15 cellular contexts compared by ENCODE assay signal in genomic region chr11:133153031-133153430, GRCh38.
DNase-seq lines count a peak whose midpoint lies in the region; ATAC-seq and TF ChIP-seq lines count a peak whose summit lies in the region.
"Had no signal": no experiment of that assay in that cellular context is flagged by ENCODE, and none has a peak within 500 bp of the region (broad histone marks: within the 10 kb centered on the region; RNA-seq: fewer than 3 reads in every experiment).

No MANE protein-coding gene starts in this region.

- DNase-seq in HT1080 (ENCODE audit: low read depth): peak; percentile 22
- DNase-seq in WTC11 (ENCODE audit: low spot score): peak; percentile 38
- peak; percentile 25 for DNase-seq in testis
- DNase-seq in activated naive CD8-positive, alpha-beta T cell treated with anti-CD3 and anti-CD28 coated beads, Interleukin-2, amount 50 U/mL, for 24 hours: no peak
- no peak for DNase-seq in islet precursor cell
- no peak for DNase-seq in MV-4-11 (lab: John Stamatoyannopoulos, UW)
- DNase-seq: CD8-positive, alpha-beta T cell; HCEC 1CT; IMR-90; Kasumi-1; NCI-H1436 treated with DMSO at 0.1 percent for 48 hours; NCI-H2107; NCI-H226; NCI-H526 had no signal

- intact Hi-C loops in testis (cut with DNase I; ENCODE audit: low total_unique reads): no loop called here

- TF ChIP-seq POLR2A in testis (IDR thresholded peaks at IDR 0.05): no peak

- H3K36me3 Mint-ChIP-seq in WTC11 (no peaks in the 10 kb centered on the region), nephron (ENCODE audit: low read depth) (no peaks in the 10 kb centered on the region)
- no peaks in the 10 kb centered on the region for H3K36me3 Mint-ChIP-seq in activated naive CD8-positive, alpha-beta T cell treated with anti-CD3 and anti-CD28 coated beads, Interleukin-2, amount 50 U/mL, for 24 hours (ENCODE audit: low read depth)
- H3K36me3 Mint-ChIP-seq: CD8-positive, alpha-beta T cell had no signal

- H3K4me1 ChIP-seq in testis: no peaks in the 10 kb centered on the region

- H3K4me3 ChIP-seq in testis: no peak overlapping the region

- POLR2A ChIA-PET in WTC11 (lab: Charles Lee): no interaction called here

- no peaks in the 10 kb centered on the region for H3K36me3 ChIP-seq in testis (ENCODE audit: low read depth, missing control alignments)

- TF ChIP-seq CTCF in WTC11 (IDR thresholded peaks at IDR 0.05) (no peak), nephron (IDR thresholded peaks at IDR 0.05; ENCODE audit: unreplicated experiment in 3 of 3) (no peak), testis (IDR thresholded peaks at IDR 0.05) (no peak)

- WGBS in testis, 2 donors: 11 to 29% methylated on average over 18 of the region's 18 CpGs

- H3K27ac Mint-ChIP-seq in WTC11: no peak overlapping the region
- H3K27ac Mint-ChIP-seq in nephron: no peak overlapping the region
- H3K27ac Mint-ChIP-seq in activated naive CD8-positive, alpha-beta T cell treated with anti-CD3 and anti-CD28 coated beads, Interleukin-2, amount 50 U/mL, for 24 hours: no peak overlapping the region
- H3K27ac Mint-ChIP-seq: CD8-positive, alpha-beta T cell had no signal

- ATAC-seq in WTC11: peak; percentile 40
- ATAC-seq in activated naive CD8-positive, alpha-beta T cell treated with anti-CD3 and anti-CD28 coated beads, Interleukin-2, amount 50 U/mL, for 24 hours: no peak
- ATAC-seq: CD8-positive, alpha-beta T cell had no signal

- CTCF ChIA-PET in WTC11 (lab: Charles Lee): interaction anchor here (0.9 to 11.9 kb wide), 8 partner anchors 12 to 682 kb away, joined by 3 to 92 read pairs (median 4); no protein-coding TSS in a partner anchor

- no peak overlapping the region for H3K27ac ChIP-seq in testis

- H3K9me3 ChIP-seq in testis: no peaks in the 10 kb centered on the region

- H3K4me3 Mint-ChIP-seq in WTC11 (no peak overlapping the region), nephron (peak overlapping the region in 2 of 3 experiments; percentile 11 to 21)
- no peak overlapping the region for H3K4me3 Mint-ChIP-seq in activated naive CD8-positive, alpha-beta T cell treated with anti-CD3 and anti-CD28 coated beads, Interleukin-2, amount 50 U/mL, for 24 hours
- H3K4me3 Mint-ChIP-seq: CD8-positive, alpha-beta T cell had no signal

- H3K9me3 Mint-ChIP-seq in WTC11 (no peaks in the 10 kb centered on the region), nephron (no peaks in the 10 kb centered on the region)
- H3K9me3 Mint-ChIP-seq in activated naive CD8-positive, alpha-beta T cell treated with anti-CD3 and anti-CD28 coated beads, Interleukin-2, amount 50 U/mL, for 24 hours: no peaks in the 10 kb centered on the region
- H3K9me3 Mint-ChIP-seq: CD8-positive, alpha-beta T cell had no signal

- no peaks in the 10 kb centered on the region for H3K27me3 ChIP-seq in testis

- peaks cover 29% of the 10 kb centered on the region for H3K4me1 Mint-ChIP-seq in WTC11
- H3K4me1 Mint-ChIP-seq in nephron: peaks cover 5% of the 10 kb centered on the region
- H3K4me1 Mint-ChIP-seq in activated naive CD8-positive, alpha-beta T cell treated with anti-CD3 and anti-CD28 coated beads, Interleukin-2, amount 50 U/mL, for 24 hours: no peaks in the 10 kb centered on the region

- no peaks in the 10 kb centered on the region; the same call in 1 of the 2 replicates for H3K27me3 Mint-ChIP-seq in WTC11 (ENCODE audit: low read depth)
- H3K27me3 Mint-ChIP-seq in nephron (ENCODE audit: low read depth): peaks cover 57% of the 10 kb centered on the region
- H3K27me3 Mint-ChIP-seq in activated naive CD8-positive, alpha-beta T cell treated with anti-CD3 and anti-CD28 coated beads, Interleukin-2, amount 50 U/mL, for 24 hours: peaks cover 18% of the 10 kb centered on the region

TF ChIP-seq in WTC11, 78 proteins besides CTCF, POLR2A, EP300 and RAD21:
- TF ChIP-seq ZNF263 (CRISPR knock-in tag; IDR thresholded peaks at IDR 0.05; ENCODE audit: low read depth): 0 out of 2 replicates have a peak, but pooled peaks have one; percentile 37
- no peak for TF ChIP-seq ZNF396 (CRISPR knock-in tag; IDR thresholded peaks at IDR 0.05; ENCODE audit: borderline replicate concordance)

Comparison
In these comparisons a context has a peak if more than half of its experiments do, and no peak if none do; other contexts are left out.
1. DNase-seq: peak in HT1080 (single experiment), WTC11 (single experiment) and testis (single experiment); none in activated naive CD8-positive, alpha-beta T cell treated with anti-CD3 and anti-CD28 coated beads, Interleukin-2, amount 50 U/mL, for 24 hours (single experiment), islet precursor cell (single experiment) and MV-4-11 (single experiment).
2. H3K4me3 Mint-ChIP-seq: peak in nephron (2 of 3); none in WTC11 (single experiment) and activated naive CD8-positive, alpha-beta T cell treated with anti-CD3 and anti-CD28 coated beads, Interleukin-2, amount 50 U/mL, for 24 hours (single experiment).